In the genomic region with DNA sequence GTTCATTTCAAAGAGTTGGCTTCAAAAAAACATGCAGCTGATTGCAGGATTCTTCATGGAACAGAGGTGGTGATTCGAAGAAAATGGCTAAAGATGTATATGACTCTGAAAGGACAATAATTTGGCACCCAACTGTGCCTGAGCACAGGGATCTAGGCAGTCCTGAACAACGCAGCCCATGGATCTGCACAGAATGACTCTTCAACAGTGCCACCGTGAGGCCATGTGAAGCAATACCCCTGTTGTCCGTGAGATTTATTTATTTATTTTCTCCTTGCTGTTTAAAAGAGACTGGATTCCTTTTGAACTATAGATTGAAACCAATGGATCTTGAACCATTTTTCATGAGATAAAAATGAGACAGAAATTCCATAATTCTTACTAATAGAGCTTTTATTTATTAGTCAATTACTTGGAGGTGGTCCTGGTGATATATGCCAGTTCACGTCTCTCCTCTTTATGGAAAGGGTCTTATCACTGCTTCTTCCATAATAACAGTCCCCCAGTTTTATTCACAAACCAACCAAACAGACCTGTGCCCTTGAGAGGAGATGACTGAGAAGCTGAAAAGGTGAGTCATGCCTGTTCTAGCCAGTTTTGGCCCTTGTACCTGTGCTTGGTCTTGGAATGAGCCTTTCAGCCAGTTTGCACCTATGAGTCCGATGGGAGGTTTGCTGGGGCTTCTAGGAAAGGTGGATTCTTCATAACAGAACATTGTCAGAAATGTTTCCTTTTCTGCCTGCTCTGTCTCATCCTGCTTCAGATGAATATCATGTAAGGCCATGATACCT, we compare ENCODE assay signal across 8 cellular contexts.
DNase-seq lines count a peak whose midpoint lies in the region; TF ChIP-seq lines count a peak whose summit lies in the region.

No MANE protein-coding gene starts in this region.

- no peaks in the 10 kb centered on the region for H3K4me1 Mint-ChIP-seq in endothelial cell (ENCODE audit: unreplicated experiment)

- H3K4me3 ChIP-seq in AG09309 (ENCODE audit: control insufficient read depth, low read depth, low read length) (no peak overlapping the region), GM12875 (ENCODE audit: low read depth, low read length) (no peak overlapping the region), fibroblast of the aortic adventitia (ENCODE audit: low read depth, low read length) (no peak overlapping the region)

- DNase-seq in AG09309 (ENCODE audit: low read depth) (no peak), NCI-H748 treated with DMSO at 0.1 percent for 48 hours (lab: John Stamatoyannopoulos, UW) (peak; percentile 82), fibroblast of the aortic adventitia (ENCODE audit: low read depth) (peak; percentile 57), T-helper 9 cell (no peak), endothelial cell (ENCODE audit: low spot score) (no peak), dedifferentiated amniotic fluid mesenchymal stem cell (ENCODE audit: extremely low spot score) (no peak)
- DNase-seq in effector CD4-positive, alpha-beta T cell: no peak

- peaks cover 28% of the 10 kb centered on the region for H3K9me3 Mint-ChIP-seq in endothelial cell (ENCODE audit: unreplicated experiment)

- no peak overlapping the region for H3K4me3 Mint-ChIP-seq in endothelial cell (ENCODE audit: unreplicated experiment)

- H3K36me3 Mint-ChIP-seq in endothelial cell (ENCODE audit: low read depth, unreplicated experiment): peaks cover 13% of the 10 kb centered on the region

- H3K27ac Mint-ChIP-seq in endothelial cell (ENCODE audit: unreplicated experiment): no peak overlapping the region

- H3K27me3 Mint-ChIP-seq in endothelial cell (ENCODE audit: unreplicated experiment): no peaks in the 10 kb centered on the region

- TF ChIP-seq CTCF in AG09309 (IDR thresholded peaks at IDR 0.05; ENCODE audit: control insufficient read depth, insufficient read depth, low read depth, low read length, missing control alignments) (peak; percentile 30), GM12875 (IDR thresholded peaks at IDR 0.05; ENCODE audit: borderline replicate concordance, insufficient read depth, low read depth, low read length) (0 out of 2 replicates have a peak, but pooled peaks have one; percentile 10), fibroblast of the aortic adventitia (IDR thresholded peaks at IDR 0.05; ENCODE audit: insufficient read depth, low read length) (peak; percentile 35), endothelial cell (IDR thresholded peaks at IDR 0.05; ENCODE audit: unreplicated experiment) (no peak)

Comparison
In these comparisons a context has a peak if more than half of its experiments do, and no peak if none do; other contexts are left out.
1. DNase-seq: peak in NCI-H748 treated with DMSO at 0.1 percent for 48 hours (single experiment) and fibroblast of the aortic adventitia (single experiment); none in AG09309 (single experiment), T-helper 9 cell (single experiment), endothelial cell (single experiment), effector CD4-positive, alpha-beta T cell (single experiment) and dedifferentiated amniotic fluid mesenchymal stem cell (single experiment).